ENCODE assay signal across 11 cellular contexts in genomic region chr1:93635614-93636543, GRCh38. TPM values are rescaled to one million over a fixed set of nuclear protein-coding genes. Genes with fewer than 3 reads are reported as not detected.
A peak's percentile ranks its signal among the peaks of the same experiment; 100 is the strongest.
DNase-seq lines count a peak whose midpoint lies in the region; ATAC-seq and TF ChIP-seq lines count a peak whose summit lies in the region.
"Had no signal": no experiment of that assay in that cellular context is flagged by ENCODE, and none has a peak within 500 bp of the region (broad histone marks: within the 10 kb centered on the region; RNA-seq: fewer than 3 reads in every experiment).

No MANE protein-coding gene starts in this region.

- peaks cover 7% of the 10 kb centered on the region for H3K9me3 Mint-ChIP-seq in mesothelial cell of epicardium
- H3K9me3 Mint-ChIP-seq: activated naive CD8-positive, alpha-beta T cell treated with anti-CD3 and anti-CD28 coated beads, Interleukin-2, amount 50 U/mL, for 24 hours had no signal

- peaks cover 8% of the 10 kb centered on the region for H3K36me3 Mint-ChIP-seq in mesothelial cell of epicardium

- H3K4me3 ChIP-seq in gastroesophageal sphincter (no peak overlapping the region), upper lobe of right lung (no peak overlapping the region)

- TF ChIP-seq EP300 in gastroesophageal sphincter (IDR thresholded peaks at IDR 0.05): no peak

- H3K27me3 Mint-ChIP-seq in mesothelial cell of epicardium (ENCODE audit: low read depth): no peaks in the 10 kb centered on the region
- H3K27me3 Mint-ChIP-seq: activated naive CD8-positive, alpha-beta T cell treated with anti-CD3 and anti-CD28 coated beads, Interleukin-2, amount 50 U/mL, for 24 hours had no signal

- H3K9me3 ChIP-seq in gastroesophageal sphincter (no peaks in the 10 kb centered on the region), upper lobe of right lung (no peaks in the 10 kb centered on the region)

- DNase-seq in Right ventricle myocardium superior (no peak), cardiac septum (ENCODE audit: low spot score) (no peak), mesothelial cell of epicardium (ENCODE audit: low spot score in 2 of 2, unreplicated experiment in 2 of 2) (no peak), upper lobe of right lung (no peak)
- DNase-seq in activated CD4-positive, alpha-beta T cell treated with anti-CD3 and anti-CD28 coated beads for 48 hours: no peak
- no peak for DNase-seq in stimulated activated CD4-positive, alpha-beta T cell treated with anti-CD3 and anti-CD28 coated beads, Interleukin-2, amount 100 ng/mL, for 24 hours
- DNase-seq: activated naive CD8-positive, alpha-beta T cell treated with anti-CD3 and anti-CD28 coated beads, Interleukin-2, amount 50 U/mL, for 24 hours; EL; stimulated activated naive CD4-positive, alpha-beta T cell treated with Interleukin-2 at 50 U/mL for 16 hours had no signal

- no peak for TF ChIP-seq POLR2A in gastroesophageal sphincter (IDR thresholded peaks at IDR 0.05)

- intact Hi-C loops in Right ventricle myocardium superior (cut with DNase I) (no loop called here), cardiac septum (cut with DNase I) (loop anchor here (2.0 kb wide), 1 partner anchor 43 kb away; no protein-coding TSS in a partner anchor), upper lobe of right lung (cut with DNase I) (loop anchor here (10.0 kb wide), 1 partner anchor 49 kb away; the partner anchor contains the start of gene BCAR3)

- ATAC-seq in Right ventricle myocardium superior (ENCODE audit: poor library complexity) (peak; percentile 40), gastroesophageal sphincter (no peak), upper lobe of right lung (no peak), HG02870 (IDR thresholded peaks at IDR 0.05; ENCODE audit: unreplicated experiment) (no peak)
- ATAC-seq: activated naive CD8-positive, alpha-beta T cell treated with anti-CD3 and anti-CD28 coated beads, Interleukin-2, amount 50 U/mL, for 24 hours had no signal

- WGBS in gastroesophageal sphincter (ENCODE audit: low coverage in 1 of 2), 2 donors: 65 to 70% methylated on average over 10 to 13 of the region's 14 CpGs

- H3K27ac Mint-ChIP-seq in mesothelial cell of epicardium: peak overlapping the region; percentile 61
- H3K27ac Mint-ChIP-seq: activated naive CD8-positive, alpha-beta T cell treated with anti-CD3 and anti-CD28 coated beads, Interleukin-2, amount 50 U/mL, for 24 hours had no signal

- H3K4me1 Mint-ChIP-seq in mesothelial cell of epicardium: peaks cover 13% of the 10 kb centered on the region
- H3K4me1 Mint-ChIP-seq: activated naive CD8-positive, alpha-beta T cell treated with anti-CD3 and anti-CD28 coated beads, Interleukin-2, amount 50 U/mL, for 24 hours had no signal

- H3K4me3 Mint-ChIP-seq in mesothelial cell of epicardium: no peak overlapping the region
- H3K4me3 Mint-ChIP-seq: activated naive CD8-positive, alpha-beta T cell treated with anti-CD3 and anti-CD28 coated beads, Interleukin-2, amount 50 U/mL, for 24 hours had no signal

- H3K27me3 ChIP-seq in gastroesophageal sphincter: no peaks in the 10 kb centered on the region
- no peaks in the 10 kb centered on the region for H3K27me3 ChIP-seq in upper lobe of right lung

- H3K4me1 ChIP-seq in gastroesophageal sphincter: peaks cover 0 to 58% (median 6%) of the 10 kb centered on the region in 3 donors
- peaks cover 8% of the 10 kb centered on the region for H3K4me1 ChIP-seq in upper lobe of right lung

- no peak for TF ChIP-seq CTCF in gastroesophageal sphincter (IDR thresholded peaks at IDR 0.05)
- no peak for TF ChIP-seq CTCF in mesothelial cell of epicardium (IDR thresholded peaks at IDR 0.05; ENCODE audit: unreplicated experiment)
- TF ChIP-seq CTCF in upper lobe of right lung (IDR thresholded peaks at IDR 0.05): no peak

- H3K27ac ChIP-seq in gastroesophageal sphincter (peak overlapping the region in 3 of 4 donors; percentile 64 to 76 (median 75)), upper lobe of right lung (peak overlapping the region; percentile 58)

- H3K36me3 ChIP-seq in gastroesophageal sphincter: no peaks in the 10 kb centered on the region
- H3K36me3 ChIP-seq in upper lobe of right lung: peaks cover 4% of the 10 kb centered on the region

RNA-seq across cellular contexts. Expression of gene BCAR3, which starts 45.8 kb away (rescaled TPM):
- total RNA-seq in Right ventricle myocardium superior (18.5 TPM), cardiac septum (6.9 TPM), gastroesophageal sphincter (10 to 100 TPM; 33.9 to 40.2 (median 38.3) TPM), mesothelial cell of epicardium (9.0 to 9.2 TPM (median 9.1 TPM) in 3 replicates), upper lobe of right lung (23.5 TPM)
